In genomic region chr1:230174041-230174440, GRCh38 we compare ENCODE assay signal across 1 cellular context.
TF ChIP-seq lines count a peak whose summit lies in the region.

No MANE protein-coding gene starts in this region.

TF ChIP-seq in WTC11, 78 proteins besides CTCF, POLR2A, EP300 and RAD21 (continued from another document):
- TF ChIP-seq, protein P1, sequence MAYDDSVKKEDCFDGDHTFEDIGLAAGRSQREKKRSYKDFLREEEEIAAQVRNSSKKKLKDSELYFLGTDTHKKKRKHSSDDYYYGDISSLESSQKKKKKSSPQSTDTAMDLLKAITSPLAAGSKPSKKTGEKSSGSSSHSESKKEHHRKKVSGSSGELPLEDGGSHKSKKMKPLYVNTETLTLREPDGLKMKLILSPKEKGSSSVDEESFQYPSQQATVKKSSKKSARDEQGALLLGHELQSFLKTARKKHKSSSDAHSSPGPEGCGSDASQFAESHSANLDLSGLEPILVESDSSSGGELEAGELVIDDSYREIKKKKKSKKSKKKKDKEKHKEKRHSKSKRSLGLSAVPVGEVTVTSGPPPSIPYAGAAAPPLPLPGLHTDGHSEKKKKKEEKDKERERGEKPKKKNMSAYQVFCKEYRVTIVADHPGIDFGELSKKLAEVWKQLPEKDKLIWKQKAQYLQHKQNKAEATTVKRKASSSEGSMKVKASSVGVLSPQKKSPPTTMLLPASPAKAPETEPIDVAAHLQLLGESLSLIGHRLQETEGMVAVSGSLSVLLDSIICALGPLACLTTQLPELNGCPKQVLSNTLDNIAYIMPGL (CRISPR knock-in tag; IDR thresholded peaks at IDR 0.05): no peak
- TF ChIP-seq ZNF416 (CRISPR knock-in tag; IDR thresholded peaks at IDR 0.05) (no peak), GTF2I (CRISPR knock-in tag; conservative IDR thresholded peaks at IDR 0.05) (no peak), NFYB (CRISPR knock-in tag; conservative IDR thresholded peaks at IDR 0.05; ENCODE audit: low read depth) (no peak), PRRX2 (CRISPR knock-in tag; IDR thresholded peaks at IDR 0.05) (no peak), MXD4 (CRISPR knock-in tag; IDR thresholded peaks at IDR 0.05; ENCODE audit: borderline replicate concordance) (no peak), GABPB1 (CRISPR knock-in tag; IDR thresholded peaks at IDR 0.05) (no peak), E2F5 (CRISPR knock-in tag; IDR thresholded peaks at IDR 0.05) (no peak)
- TF ChIP-seq, protein P2, sequence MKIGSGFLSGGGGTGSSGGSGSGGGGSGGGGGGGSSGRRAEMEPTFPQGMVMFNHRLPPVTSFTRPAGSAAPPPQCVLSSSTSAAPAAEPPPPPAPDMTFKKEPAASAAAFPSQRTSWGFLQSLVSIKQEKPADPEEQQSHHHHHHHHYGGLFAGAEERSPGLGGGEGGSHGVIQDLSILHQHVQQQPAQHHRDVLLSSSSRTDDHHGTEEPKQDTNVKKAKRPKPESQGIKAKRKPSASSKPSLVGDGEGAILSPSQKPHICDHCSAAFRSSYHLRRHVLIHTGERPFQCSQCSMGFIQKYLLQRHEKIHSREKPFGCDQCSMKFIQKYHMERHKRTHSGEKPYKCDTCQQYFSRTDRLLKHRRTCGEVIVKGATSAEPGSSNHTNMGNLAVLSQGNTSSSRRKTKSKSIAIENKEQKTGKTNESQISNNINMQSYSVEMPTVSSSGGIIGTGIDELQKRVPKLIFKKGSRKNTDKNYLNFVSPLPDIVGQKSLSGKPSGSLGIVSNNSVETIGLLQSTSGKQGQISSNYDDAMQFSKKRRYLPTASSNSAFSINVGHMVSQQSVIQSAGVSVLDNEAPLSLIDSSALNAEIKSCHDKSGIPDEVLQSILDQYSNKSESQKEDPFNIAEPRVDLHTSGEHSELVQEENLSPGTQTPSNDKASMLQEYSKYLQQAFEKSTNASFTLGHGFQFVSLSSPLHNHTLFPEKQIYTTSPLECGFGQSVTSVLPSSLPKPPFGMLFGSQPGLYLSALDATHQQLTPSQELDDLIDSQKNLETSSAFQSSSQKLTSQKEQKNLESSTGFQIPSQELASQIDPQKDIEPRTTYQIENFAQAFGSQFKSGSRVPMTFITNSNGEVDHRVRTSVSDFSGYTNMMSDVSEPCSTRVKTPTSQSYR (CRISPR knock-in tag; IDR thresholded peaks at IDR 0.05): no peak
- TF ChIP-seq, protein P3, sequence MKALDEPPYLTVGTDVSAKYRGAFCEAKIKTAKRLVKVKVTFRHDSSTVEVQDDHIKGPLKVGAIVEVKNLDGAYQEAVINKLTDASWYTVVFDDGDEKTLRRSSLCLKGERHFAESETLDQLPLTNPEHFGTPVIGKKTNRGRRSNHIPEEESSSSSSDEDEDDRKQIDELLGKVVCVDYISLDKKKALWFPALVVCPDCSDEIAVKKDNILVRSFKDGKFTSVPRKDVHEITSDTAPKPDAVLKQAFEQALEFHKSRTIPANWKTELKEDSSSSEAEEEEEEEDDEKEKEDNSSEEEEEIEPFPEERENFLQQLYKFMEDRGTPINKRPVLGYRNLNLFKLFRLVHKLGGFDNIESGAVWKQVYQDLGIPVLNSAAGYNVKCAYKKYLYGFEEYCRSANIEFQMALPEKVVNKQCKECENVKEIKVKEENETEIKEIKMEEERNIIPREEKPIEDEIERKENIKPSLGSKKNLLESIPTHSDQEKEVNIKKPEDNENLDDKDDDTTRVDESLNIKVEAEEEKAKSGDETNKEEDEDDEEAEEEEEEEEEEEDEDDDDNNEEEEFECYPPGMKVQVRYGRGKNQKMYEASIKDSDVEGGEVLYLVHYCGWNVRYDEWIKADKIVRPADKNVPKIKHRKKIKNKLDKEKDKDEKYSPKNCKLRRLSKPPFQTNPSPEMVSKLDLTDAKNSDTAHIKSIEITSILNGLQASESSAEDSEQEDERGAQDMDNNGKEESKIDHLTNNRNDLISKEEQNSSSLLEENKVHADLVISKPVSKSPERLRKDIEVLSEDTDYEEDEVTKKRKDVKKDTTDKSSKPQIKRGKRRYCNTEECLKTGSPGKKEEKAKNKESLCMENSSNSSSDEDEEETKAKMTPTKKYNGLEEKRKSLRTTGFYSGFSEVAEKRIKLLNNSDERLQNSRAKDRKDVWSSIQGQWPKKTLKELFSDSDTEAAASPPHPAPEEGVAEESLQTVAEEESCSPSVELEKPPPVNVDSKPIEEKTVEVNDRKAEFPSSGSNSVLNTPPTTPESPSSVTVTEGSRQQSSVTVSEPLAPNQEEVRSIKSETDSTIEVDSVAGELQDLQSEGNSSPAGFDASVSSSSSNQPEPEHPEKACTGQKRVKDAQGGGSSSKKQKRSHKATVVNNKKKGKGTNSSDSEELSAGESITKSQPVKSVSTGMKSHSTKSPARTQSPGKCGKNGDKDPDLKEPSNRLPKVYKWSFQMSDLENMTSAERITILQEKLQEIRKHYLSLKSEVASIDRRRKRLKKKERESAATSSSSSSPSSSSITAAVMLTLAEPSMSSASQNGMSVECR (CRISPR knock-in tag; IDR thresholded peaks at IDR 0.05; ENCODE audit: borderline replicate concordance): no peak
